In genomic region chr1:220690140-220691038, GRCh38 we compare ENCODE assay signal across 1 cellular context.
TF ChIP-seq lines count a peak whose summit lies in the region.

TSS of gene C1orf115 (plus strand) at chr1:220690363. CDS start at chr1:220690403, 40 bp downstream.

TF ChIP-seq in HepG2, 621 proteins besides CTCF, POLR2A, EP300 and RAD21 (continued from another document and continues in another):
- no peak for TF ChIP-seq FIP1L1 (IDR thresholded peaks at IDR 0.05; ENCODE audit: borderline replicate concordance, insufficient read depth, low read depth, low read length)
- no peak for TF ChIP-seq ZNF597 (CRISPR knock-in tag; IDR thresholded peaks at IDR 0.05)
- TF ChIP-seq THAP7 (CRISPR knock-in tag; IDR thresholded peaks at IDR 0.05), result no peak; the same call in 1 of the 2 replicates
- peak; percentile 85 for TF ChIP-seq ZNF331 (CRISPR knock-in tag; IDR thresholded peaks at IDR 0.05)
- TF ChIP-seq MLXIP (CRISPR knock-in tag; IDR thresholded peaks at IDR 0.05; ENCODE audit: borderline replicate concordance), result no peak
- no peak for TF ChIP-seq ZNF629 (CRISPR knock-in tag; conservative IDR thresholded peaks at IDR 0.05)
- TF ChIP-seq MTF1 (CRISPR knock-in tag; IDR thresholded peaks at IDR 0.05), result peak; percentile 95
- TF ChIP-seq NR2F2 (IDR thresholded peaks at IDR 0.05; ENCODE audit: borderline replicate concordance, low read depth), result no peak
- TF ChIP-seq ATF4 (CRISPR knock-in tag; IDR thresholded peaks at IDR 0.05), result no peak
- peak; percentile 77 for TF ChIP-seq ZMAT3 (CRISPR knock-in tag; conservative IDR thresholded peaks at IDR 0.05)
- no peak for TF ChIP-seq PRDM4 (CRISPR knock-in tag; IDR thresholded peaks at IDR 0.05; ENCODE audit: borderline replicate concordance)
- peak; percentile 48; the same call in 1 of the 2 replicates for TF ChIP-seq ZNF782 (CRISPR knock-in tag; IDR thresholded peaks at IDR 0.05; ENCODE audit: borderline replicate concordance)
- peak; percentile 75 for TF ChIP-seq AKAP8 (CRISPR knock-in tag; IDR thresholded peaks at IDR 0.05)
- no peak for TF ChIP-seq ZNF841 (CRISPR knock-in tag; IDR thresholded peaks at IDR 0.05; ENCODE audit: borderline replicate concordance)
- TF ChIP-seq ATF3 (CRISPR knock-in tag; IDR thresholded peaks at IDR 0.05), result peak; percentile 13; the same call in 1 of the 2 replicates
- TF ChIP-seq ZSCAN25 (CRISPR knock-in tag; IDR thresholded peaks at IDR 0.05), result no peak
- TF ChIP-seq GATAD2A (CRISPR knock-in tag; IDR thresholded peaks at IDR 0.05), result no peak
- TF ChIP-seq SMARCC2 (IDR thresholded peaks at IDR 0.05), result no peak
- no peak for TF ChIP-seq LCORL (IDR thresholded peaks at IDR 0.05)
- TF ChIP-seq LCORL (CRISPR knock-in tag; IDR thresholded peaks at IDR 0.05), result peak; percentile 96
- peak; percentile 60; the same call in 1 of the 2 replicates for TF ChIP-seq WIZ (CRISPR knock-in tag; IDR thresholded peaks at IDR 0.05)
- no peak for TF ChIP-seq ZNF18 (CRISPR knock-in tag; IDR thresholded peaks at IDR 0.05; ENCODE audit: insufficient replicate concordance)
- no peak for TF ChIP-seq SMARCE1 (IDR thresholded peaks at IDR 0.05; ENCODE audit: borderline replicate concordance)
- no peak for TF ChIP-seq NR3C1 (CRISPR knock-in tag; IDR thresholded peaks at IDR 0.05)
- TF ChIP-seq SOX5 (CRISPR knock-in tag; IDR thresholded peaks at IDR 0.05; ENCODE audit: borderline replicate concordance), result peak; percentile 42; the same call in 1 of the 2 replicates
- TF ChIP-seq PRMT3 (CRISPR knock-in tag; IDR thresholded peaks at IDR 0.05; ENCODE audit: borderline replicate concordance, low read depth), result 0 out of 2 replicates have a peak, but pooled peaks have one; percentile 62
- no peak for TF ChIP-seq MAFG (CRISPR knock-in tag; IDR thresholded peaks at IDR 0.05)
- TF ChIP-seq PTBP1 (IDR thresholded peaks at IDR 0.05; ENCODE audit: low read depth, low read length, poor library complexity, severe bottlenecking), result no peak
- no peak for TF ChIP-seq ZNF790 (CRISPR knock-in tag; IDR thresholded peaks at IDR 0.05; ENCODE audit: borderline replicate concordance)
- no peak for TF ChIP-seq ZNF781 (CRISPR knock-in tag; IDR thresholded peaks at IDR 0.05; ENCODE audit: borderline replicate concordance, not compliant biosample characterization)
- TF ChIP-seq ZSCAN12 (CRISPR knock-in tag; IDR thresholded peaks at IDR 0.05), result no peak
- TF ChIP-seq KIAA2018 (CRISPR knock-in tag; IDR thresholded peaks at IDR 0.05; ENCODE audit: borderline replicate concordance), result no peak
- peak; percentile 70 for TF ChIP-seq DMAP1 (CRISPR knock-in tag; IDR thresholded peaks at IDR 0.05)
- no peak for TF ChIP-seq HNRNPH1 (optimal IDR thresholded peaks at IDR 0.05; ENCODE audit: low read depth, low read length)
- TF ChIP-seq CBX1 (IDR thresholded peaks at IDR 0.05; ENCODE audit: low read depth), result peak; percentile 63
